ENCODE assay signal across 12 cellular contexts in the genomic region with DNA sequence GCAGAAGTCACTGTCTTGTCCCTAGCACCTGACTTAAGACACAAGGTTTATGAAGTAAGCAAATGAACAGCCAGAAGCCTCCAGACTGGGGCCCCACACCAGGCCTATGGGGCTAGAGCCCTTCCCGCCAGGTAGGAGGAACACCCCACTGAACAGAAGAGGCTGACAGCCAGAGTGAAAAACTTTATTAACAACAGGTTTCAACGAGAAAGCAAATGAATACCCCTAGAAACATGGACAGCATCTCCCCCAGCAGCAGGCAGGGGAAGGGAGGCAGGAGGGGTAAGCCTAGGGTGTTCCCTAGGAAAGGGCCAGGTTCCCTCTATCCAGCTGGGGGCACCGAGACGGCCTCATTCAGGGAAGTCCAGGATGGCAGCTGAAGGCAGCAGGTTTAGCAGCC. TPM values are rescaled to one million over a fixed set of nuclear protein-coding genes. Genes with fewer than 3 reads are reported as not detected.
A peak's percentile ranks its signal among the peaks of the same experiment; 100 is the strongest.
DNase-seq lines count a peak whose midpoint lies in the region; ATAC-seq and TF ChIP-seq lines count a peak whose summit lies in the region.
"Had no signal": no experiment of that assay in that cellular context is flagged by ENCODE, and none has a peak within 500 bp of the region (broad histone marks: within the 10 kb centered on the region; RNA-seq: fewer than 3 reads in every experiment).

No MANE protein-coding gene starts in this region.

- intact Hi-C loops in posterior vena cava (cut with DNase I): no loop called here

- H3K27ac ChIP-seq in CD8-positive, alpha-beta memory T cell (ENCODE audit: low read depth, low read length): no peak overlapping the region
- H3K27ac ChIP-seq in osteoblast (ENCODE audit: low read depth, low read length): peak overlapping the region; percentile 95

- CTCF ChIA-PET in CD8-positive, alpha-beta memory T cell (lab: Charles Lee): interaction anchor here (1.0 to 5.7 kb wide), 3 partner anchors 10 to 128 kb away, joined by 3 to 32 read pairs (median 8); a partner anchor contains a TSS

- peaks cover 48 to 64% (median 52%) of the 10 kb centered on the region in 3 donors for H3K4me1 Mint-ChIP-seq in CD8-positive, alpha-beta memory T cell
- peaks cover 43 to 54% of the 10 kb centered on the region in 2 donors for H3K4me1 Mint-ChIP-seq in effector memory CD8-positive, alpha-beta T cell (ENCODE audit: low read depth in 2 of 2)

- POLR2A ChIA-PET in CD8-positive, alpha-beta memory T cell (lab: Charles Lee): interaction anchor here (1.4 to 2.2 kb wide), 2 partner anchors 57 to 67 kb away, joined by 3 to 12 read pairs; a partner anchor contains a TSS

- H3K4me1 ChIP-seq in CD8-positive, alpha-beta memory T cell (ENCODE audit: insufficient read depth, low read length): peaks cover 43% of the 10 kb centered on the region
- peaks cover 26% of the 10 kb centered on the region for H3K4me1 ChIP-seq in NT2/D1 (ENCODE audit: insufficient read depth, insufficient read length)
- H3K4me1 ChIP-seq in osteoblast (ENCODE audit: insufficient read depth, low read length): peaks cover 34% of the 10 kb centered on the region

- peak overlapping the region; percentile 89 for H3K4me2 ChIP-seq in osteoblast (ENCODE audit: insufficient read depth, low read length)

- H3K27me3 Mint-ChIP-seq in CD8-positive, alpha-beta memory T cell: no peaks in the 10 kb centered on the region
- H3K27me3 Mint-ChIP-seq in effector memory CD8-positive, alpha-beta T cell: no peaks in the 10 kb centered on the region

- H3K36me3 Mint-ChIP-seq in CD8-positive, alpha-beta memory T cell: peaks cover 4 to 57% (median 5%) of the 10 kb centered on the region in 3 donors
- peaks cover 52% of the 10 kb centered on the region for H3K36me3 Mint-ChIP-seq in effector memory CD8-positive, alpha-beta T cell (ENCODE audit: insufficient read depth)

- peak overlapping the region; percentile 87 to 99 (median 95) for H3K4me3 Mint-ChIP-seq in CD8-positive, alpha-beta memory T cell
- H3K4me3 Mint-ChIP-seq in effector memory CD8-positive, alpha-beta T cell: peak overlapping the region; percentile 96 to 97

- ATAC-seq in effector memory CD8-positive, alpha-beta T cell (replicated peaks): no peak

- H2AFZ ChIP-seq in osteoblast (ENCODE audit: low read length): no peak overlapping the region

- H3K9me3 ChIP-seq in CD8-positive, alpha-beta memory T cell (ENCODE audit: low read length): no peaks in the 10 kb centered on the region
- H3K9me3 ChIP-seq in NT2/D1 (ENCODE audit: insufficient read depth, low read length) (no peaks in the 10 kb centered on the region), osteoblast (ENCODE audit: low read depth, low read length) (no peaks in the 10 kb centered on the region)

- no peaks in the 10 kb centered on the region for H3K27me3 ChIP-seq in CD8-positive, alpha-beta memory T cell (ENCODE audit: insufficient read depth, low read length, poor library complexity, severe bottlenecking)
- H3K27me3 ChIP-seq in NT2/D1 (ENCODE audit: insufficient read depth, insufficient read length) (no peaks in the 10 kb centered on the region), osteoblast (ENCODE audit: insufficient read depth, low read length) (no peaks in the 10 kb centered on the region)

- TF ChIP-seq CTCF in osteoblast (IDR thresholded peaks at IDR 0.05; ENCODE audit: extremely low read depth, low read depth, low read length): no peak

- H3K4me3 ChIP-seq in CD8-positive, alpha-beta memory T cell (ENCODE audit: low read length): no peak overlapping the region
- H3K4me3 ChIP-seq in NT2/D1 (ENCODE audit: insufficient read length, low read depth) (peak overlapping the region; percentile 89), osteoblast (ENCODE audit: insufficient read depth, low read length) (peak overlapping the region; percentile 80)

- H3K36me3 ChIP-seq in CD8-positive, alpha-beta memory T cell (ENCODE audit: insufficient read depth, low read length): no peaks in the 10 kb centered on the region
- H3K36me3 ChIP-seq in NT2/D1 (ENCODE audit: insufficient read depth, insufficient read length, low read length) (peaks cover 56% of the 10 kb centered on the region), osteoblast (ENCODE audit: insufficient read depth, low read length) (peaks cover 23% of the 10 kb centered on the region)

- H3K9ac ChIP-seq in NT2/D1 (ENCODE audit: insufficient read length, low read depth): no peak overlapping the region

- no peaks in the 10 kb centered on the region for H3K9me3 Mint-ChIP-seq in CD8-positive, alpha-beta memory T cell
- no peaks in the 10 kb centered on the region for H3K9me3 Mint-ChIP-seq in effector memory CD8-positive, alpha-beta T cell

- no peak for DNase-seq in CD8-positive, alpha-beta memory T cell
- no peak for DNase-seq in NT2/D1 (ENCODE audit: low read depth, low spot score)
- DNase-seq in effector memory CD8-positive, alpha-beta T cell: no peak
- peak; percentile 65 for DNase-seq in osteoblast (ENCODE audit: insufficient read length, low spot score, missing footprints)
- DNase-seq in COLO668 (lab: John Stamatoyannopoulos, UW; ENCODE audit: unreplicated experiment): no peak
- no peak for DNase-seq in AG20443 (ENCODE audit: low spot score)
- DNase-seq in hippocampal formation (lab: John Stamatoyannopoulos, UW): no peak
- DNase-seq in posterior vena cava (ENCODE audit: low spot score): no peak
- DNase-seq: activated CD4-positive, CD25-positive, alpha-beta regulatory T cell treated with anti-CD3 and anti-CD28 coated beads, Interleukin-2, amount 50 U/mL, for 72 hours; effector CD8-positive, alpha-beta T cell; NCI-H82 had no signal

- peak overlapping the region; percentile 47 to 100 (median 100) for H3K27ac Mint-ChIP-seq in CD8-positive, alpha-beta memory T cell
- peak overlapping the region; percentile 98 to 99 for H3K27ac Mint-ChIP-seq in effector memory CD8-positive, alpha-beta T cell

- H4K20me1 ChIP-seq in osteoblast (ENCODE audit: insufficient read depth, low read length): peaks cover 5% of the 10 kb centered on the region

- peaks cover 47% of the 10 kb centered on the region for H3K79me2 ChIP-seq in osteoblast (ENCODE audit: insufficient read depth, low read length)

RNA-seq across cellular contexts. Expression of a gene that starts 1.3 kb away (rescaled TPM):
- total RNA-seq in CD8-positive, alpha-beta memory T cell: 10 to 100 TPM; 18.8 to 19.9 TPM
- polyA plus RNA-seq in CD8-positive, alpha-beta memory T cell: 13.1 TPM
- total RNA-seq in osteoblast (5.0 and 8.0 TPM in 2 replicates), posterior vena cava (1 to 10 TPM; 6.7 to 6.9 TPM)

RNA-seq across cellular contexts. Expression of a gene that starts 1.4 kb away (rescaled TPM):
- 10 to 100 TPM; 83.8 to 85.3 TPM for total RNA-seq in CD8-positive, alpha-beta memory T cell
- 76.4 TPM for polyA plus RNA-seq in CD8-positive, alpha-beta memory T cell
- total RNA-seq in osteoblast (35.8 and 43.0 TPM in 2 replicates), posterior vena cava (10 to 100 TPM; 57.2 to 95.8 TPM)

RNA-seq across cellular contexts. Expression of a gene that starts 13.8 kb away (rescaled TPM):
- 100 to 1,000 TPM; 113 to 116 TPM for total RNA-seq in CD8-positive, alpha-beta memory T cell
- polyA plus RNA-seq in CD8-positive, alpha-beta memory T cell: 91.8 TPM
- 50.4 and 52.5 TPM in 2 replicates for total RNA-seq in osteoblast
- 10 to 100 TPM; 47.2 to 52.6 TPM for total RNA-seq in posterior vena cava

RNA-seq across cellular contexts. Expression of a gene that starts 19.9 kb away (rescaled TPM):
- total RNA-seq in CD8-positive, alpha-beta memory T cell: not detected
- polyA plus RNA-seq in CD8-positive, alpha-beta memory T cell: not detected
- total RNA-seq in osteoblast (not detected in 2 replicates), posterior vena cava (not detected)
- total RNA-seq: HT1080 had no signal

RNA-seq across cellular contexts. Expression of a gene that starts 28.5 kb away (rescaled TPM):
- total RNA-seq in CD8-positive, alpha-beta memory T cell: 1 to 10 TPM; 7.9 to 8.1 TPM
- polyA plus RNA-seq in CD8-positive, alpha-beta memory T cell: 5.9 TPM
- total RNA-seq in osteoblast (17.1 and 18.5 TPM in 2 replicates), posterior vena cava (1 to 10 TPM; 3.1 to 3.6 TPM)
